Comparison of ENCODE assay signal across 1 cellular context in the genomic region with DNA sequence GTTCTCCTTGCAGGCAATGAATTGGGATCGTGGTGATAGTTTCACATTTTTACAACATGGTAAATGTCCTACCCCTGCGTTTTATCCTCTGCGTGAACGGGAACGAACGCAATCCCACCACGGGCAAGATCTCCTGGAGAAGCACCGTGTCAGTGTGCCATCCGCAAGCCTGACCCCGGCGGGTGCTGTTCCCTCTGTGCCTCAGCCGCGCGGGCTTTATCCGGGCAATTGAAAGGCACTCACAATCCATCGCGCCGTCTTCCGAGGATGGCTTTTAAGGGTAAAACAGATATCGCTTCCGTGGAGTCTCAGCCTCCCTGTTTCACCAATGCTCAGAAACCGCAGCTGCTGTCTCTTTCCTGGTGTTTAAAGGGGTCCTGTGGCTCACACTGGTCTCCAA.
TF ChIP-seq lines count a peak whose summit lies in the region.

No MANE protein-coding gene starts in this region.

TF ChIP-seq in HepG2, 621 proteins besides CTCF, POLR2A, EP300 and RAD21 (continued from another document):
- TF ChIP-seq, protein P1, sequence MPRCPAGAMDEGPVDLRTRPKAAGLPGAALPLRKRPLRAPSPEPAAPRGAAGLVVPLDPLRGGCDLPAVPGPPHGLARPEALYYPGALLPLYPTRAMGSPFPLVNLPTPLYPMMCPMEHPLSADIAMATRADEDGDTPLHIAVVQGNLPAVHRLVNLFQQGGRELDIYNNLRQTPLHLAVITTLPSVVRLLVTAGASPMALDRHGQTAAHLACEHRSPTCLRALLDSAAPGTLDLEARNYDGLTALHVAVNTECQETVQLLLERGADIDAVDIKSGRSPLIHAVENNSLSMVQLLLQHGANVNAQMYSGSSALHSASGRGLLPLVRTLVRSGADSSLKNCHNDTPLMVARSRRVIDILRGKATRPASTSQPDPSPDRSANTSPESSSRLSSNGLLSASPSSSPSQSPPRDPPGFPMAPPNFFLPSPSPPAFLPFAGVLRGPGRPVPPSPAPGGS (CRISPR knock-in tag; IDR thresholded peaks at IDR 0.05), result no peak
